Comparison of ENCODE assay signal across 8 cellular contexts in the genomic region with DNA sequence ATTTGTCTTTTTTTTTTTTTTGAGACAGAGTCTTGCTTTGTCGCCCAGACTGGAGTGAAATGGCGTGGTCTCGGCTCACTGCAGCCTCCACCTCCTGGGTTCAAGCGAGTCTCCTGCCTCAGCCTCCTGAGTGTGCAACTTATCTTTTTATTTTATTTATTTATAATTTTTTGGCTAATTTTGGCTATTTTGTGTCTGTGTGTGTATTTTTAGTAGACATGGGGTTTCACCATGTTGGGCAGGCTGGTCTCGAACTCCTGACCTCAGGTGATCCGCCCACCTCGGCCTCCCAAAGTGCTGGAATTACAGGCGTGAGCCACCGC. TPM values are rescaled to one million over a fixed set of nuclear protein-coding genes. Genes with fewer than 3 reads are reported as not detected.
DNase-seq lines count a peak whose midpoint lies in the region; FAIRE-seq and TF ChIP-seq lines count a peak whose summit lies in the region.
"Not testable (repeated sequence)": the region's sequence is repeated elsewhere in the genome, so short reads cannot be mapped to it uniquely, and the experiment has no call there.

No MANE protein-coding gene starts in this region.

- peak overlapping the region; percentile 53 for H3K4me3 ChIP-seq in BJ (ENCODE audit: low read depth, low read length)
- H3K4me3 ChIP-seq in HUES6 (ENCODE audit: low read depth, low read length), result peak overlapping the region; percentile 57
- peak overlapping the region; percentile 89 for H3K4me3 ChIP-seq in adipocyte (ENCODE audit: low read length)
- H3K4me3 ChIP-seq in keratinocyte (ENCODE audit: control insufficient read depth in 2 of 3, extremely low read depth in 1 of 3, insufficient read depth in 2 of 3, low read depth in 1 of 3, low read length in 3 of 3), result peak overlapping the region in 2 of 3 experiments; percentile 74 to 86
- peak overlapping the region; percentile 66 to 74 for H3K4me3 ChIP-seq in neutrophil (ENCODE audit: low read depth in 1 of 2, low read length in 1 of 2)
- peak overlapping the region; percentile 62 to 92 (median 70) for H3K4me3 ChIP-seq in subcutaneous abdominal adipose tissue (ENCODE audit: low read depth in 1 of 5, low read length in 5 of 5)

- H3K27me3 ChIP-seq in BJ (ENCODE audit: control insufficient read depth, insufficient read depth, low read length); HUES6 (ENCODE audit: control insufficient read depth, insufficient read depth, low read length); adipocyte (replicated peaks; ENCODE audit: control insufficient read depth, insufficient read depth, low read length); keratinocyte (ENCODE audit: control insufficient read depth, extremely low read depth, insufficient read depth, low read length); neutrophil; subcutaneous abdominal adipose tissue (ENCODE audit: control insufficient read depth in 5 of 5, insufficient read depth in 4 of 5, low read length in 5 of 5): not testable (repeated sequence)

- H3K36me3 ChIP-seq in BJ (ENCODE audit: control insufficient read depth, insufficient read depth, low read length); HUES6 (ENCODE audit: control insufficient read depth, insufficient read depth, low read length); adipocyte (ENCODE audit: control insufficient read depth, insufficient read depth, low read length, severe bottlenecking); keratinocyte (ENCODE audit: control insufficient read depth in 2 of 2, extremely low read depth in 1 of 2, insufficient read depth in 2 of 2, low read length in 2 of 2); neutrophil; subcutaneous abdominal adipose tissue (ENCODE audit: control insufficient read depth in 5 of 5, insufficient read depth in 5 of 5, low read length in 5 of 5): not testable (repeated sequence)

- H3K9me3 Mint-ChIP-seq in T-helper 1 cell treated with Interleukin-12 subunit alpha and Interleukin-12 subunit beta and Interleukin-4 antibody, amounts not matched to agents 30 μg/mL and 1 μg/mL, for 36 hours, result not testable (repeated sequence)

- peak overlapping the region; percentile 88 for H3K4me2 ChIP-seq in keratinocyte (ENCODE audit: control insufficient read depth, extremely low read depth, insufficient read depth, low read depth, low read length)

- CTCF ChIA-PET in BJ (lab: Yijun Ruan, JAX), result interaction anchor here (1.0 to 1.1 kb wide), 2 partner anchors 16 to 25 kb away, joined by 5 read pairs; no protein-coding TSS in a partner anchor

- H4K20me1 ChIP-seq in keratinocyte (ENCODE audit: control insufficient read depth, extremely low read depth, insufficient read depth, low read length), result not testable (repeated sequence)

- not testable (repeated sequence) for H3K9me3 ChIP-seq in HUES6 (ENCODE audit: control insufficient read depth, insufficient read depth, low read depth, low read length); adipocyte (ENCODE audit: control insufficient read depth, low read length); keratinocyte (ENCODE audit: control insufficient read depth, low read depth, low read length); neutrophil; subcutaneous abdominal adipose tissue (ENCODE audit: control insufficient read depth in 5 of 5, low read length in 5 of 5)

- not testable (repeated sequence) for TF ChIP-seq CTCF in BJ (IDR thresholded peaks at IDR 0.05; ENCODE audit: insufficient read depth, low read depth, low read length); keratinocyte (optimal IDR thresholded peaks at IDR 0.05 in 1 of 3, IDR thresholded peaks at IDR 0.05 in 1 of 3, conservative IDR thresholded peaks at IDR 0.05 in 1 of 3; ENCODE audit: extremely low read depth in 1 of 3, insufficient read depth in 2 of 3, low read length in 3 of 3); neutrophil (IDR thresholded peaks at IDR 0.05)

- not testable (repeated sequence) for DNase-seq in BJ (ENCODE audit: low read depth); adipocyte (ENCODE audit: low read depth); epithelial cell of prostate (ENCODE audit: low read depth, low spot score); keratinocyte (ENCODE audit: low read depth, low spot score)

- H3K27ac Mint-ChIP-seq in T-helper 1 cell treated with Interleukin-12 subunit alpha and Interleukin-12 subunit beta and Interleukin-4 antibody, amounts not matched to agents 30 μg/mL and 1 μg/mL, for 36 hours, result peak overlapping the region; percentile 96

- H3K9me1 ChIP-seq in keratinocyte (ENCODE audit: control insufficient read depth, extremely low read depth, insufficient read depth, low read length), result not testable (repeated sequence)

- not testable (repeated sequence) for H2AFZ ChIP-seq in keratinocyte (ENCODE audit: control insufficient read depth, low read length)

- peaks cover 32% of the 10 kb centered on the region for H3K4me1 Mint-ChIP-seq in T-helper 1 cell treated with Interleukin-12 subunit alpha and Interleukin-12 subunit beta and Interleukin-4 antibody, amounts not matched to agents 30 μg/mL and 1 μg/mL, for 36 hours (ENCODE audit: low read depth)

- H3K27me3 Mint-ChIP-seq in T-helper 1 cell treated with Interleukin-12 subunit alpha and Interleukin-12 subunit beta and Interleukin-4 antibody, amounts not matched to agents 30 μg/mL and 1 μg/mL, for 36 hours (ENCODE audit: low read depth), result not testable (repeated sequence)

- peak overlapping the region; percentile 84 for H3K4me3 Mint-ChIP-seq in T-helper 1 cell treated with Interleukin-12 subunit alpha and Interleukin-12 subunit beta and Interleukin-4 antibody, amounts not matched to agents 30 μg/mL and 1 μg/mL, for 36 hours

- H3K9ac ChIP-seq in HUES6 (ENCODE audit: low read length), result peak overlapping the region; percentile 14
- H3K9ac ChIP-seq in adipocyte (ENCODE audit: low read length), result peak overlapping the region; percentile 91
- peak overlapping the region; percentile 90 for H3K9ac ChIP-seq in keratinocyte (ENCODE audit: control insufficient read depth, extremely low read depth, insufficient read depth, low read length)
- H3K9ac ChIP-seq in subcutaneous abdominal adipose tissue (ENCODE audit: low read length in 5 of 5), result peak overlapping the region in 1 of 5 donors; percentile 97

- not testable (repeated sequence) for H3K27ac ChIP-seq in HUES6 (ENCODE audit: low read depth, low read length)
- H3K27ac ChIP-seq in epithelial cell of prostate, result peak overlapping the region; percentile 98
- peak overlapping the region; percentile 97 for H3K27ac ChIP-seq in keratinocyte (ENCODE audit: control insufficient read depth, insufficient read depth, low read length)
- H3K27ac ChIP-seq in neutrophil, result peak overlapping the region; percentile 95
- H3K27ac ChIP-seq in subcutaneous abdominal adipose tissue (ENCODE audit: low read depth, low read length), result peak overlapping the region; percentile 98

- not testable (repeated sequence) for H3K79me2 ChIP-seq in keratinocyte (ENCODE audit: control insufficient read depth, insufficient read depth, low read length)

- dilution Hi-C loops in keratinocyte (cut with MboI; ENCODE audit: extremely low pct_ligation_motif_present, low sequenced_read_pairs), result not testable (repeated sequence)

- not testable (repeated sequence) for FAIRE-seq in keratinocyte (lab: Jason Lieb, UNC)

- POLR2A ChIA-PET in BJ (lab: Charles Lee), result interaction anchor here (0.6 to 0.7 kb wide), 4 partner anchors 11 to 1636 kb away, joined by 3 to 7 read pairs (median 4); partner anchors contain the start of gene ABCF1

- H3K36me3 Mint-ChIP-seq in T-helper 1 cell treated with Interleukin-12 subunit alpha and Interleukin-12 subunit beta and Interleukin-4 antibody, amounts not matched to agents 30 μg/mL and 1 μg/mL, for 36 hours (ENCODE audit: low read depth), result peaks cover 13% of the 10 kb centered on the region

- peaks cover 11% of the 10 kb centered on the region for H3K4me1 ChIP-seq in HUES6 (ENCODE audit: control insufficient read depth, insufficient read depth, low read length)
- H3K4me1 ChIP-seq in adipocyte (ENCODE audit: control insufficient read depth, insufficient read depth, low read length), result not testable (repeated sequence)
- H3K4me1 ChIP-seq in keratinocyte (ENCODE audit: control insufficient read depth, extremely low read depth, insufficient read depth, low read length), result peaks cover 19% of the 10 kb centered on the region
- peaks cover 56 to 71% of the 10 kb centered on the region in 2 experiments for H3K4me1 ChIP-seq in neutrophil (ENCODE audit: control insufficient read depth in 1 of 2, insufficient read depth in 1 of 2, low read depth in 1 of 2, low read length in 1 of 2)
- H3K4me1 ChIP-seq in subcutaneous abdominal adipose tissue (ENCODE audit: control insufficient read depth in 5 of 5, insufficient read depth in 5 of 5, low read length in 5 of 5), result peaks cover 0 to 14% (median 5%) of the 10 kb centered on the region in 5 donors

RNA-seq across cellular contexts. Expression of gene HLA-E, which starts 27.4 kb away (rescaled TPM):
- polyA plus RNA-seq in BJ (2011; rRNA removed) (211 and 293 TPM in 2 replicates), keratinocyte (108 to 177 TPM (median 123 TPM) in 3 replicates)
- 102 and 142 TPM in 2 replicates for polyA minus RNA-seq in BJ (2011; rRNA and poly(A)+ RNA removed)
- 103 TPM for polyA plus RNA-seq in keratinocyte (2011; ENCODE audit: low read depth)
- 77.7 and 98.8 TPM in 2 replicates for polyA plus RNA-seq in keratinocyte (2011; cell fraction: cytosol; rRNA removed)
- 209 and 216 TPM in 2 replicates for polyA plus RNA-seq in keratinocyte (2011; cell fraction: nucleus; rRNA removed)
- polyA plus RNA-seq in keratinocyte (2012; ENCODE audit: low replicate concordance), result 127 and 177 TPM in 2 replicates
- polyA minus RNA-seq in keratinocyte, result 97.8 to 136 TPM (median 115 TPM) in 3 replicates
- polyA minus RNA-seq in keratinocyte (2011; cell fraction: cytosol; rRNA and poly(A)+ RNA removed), result 130 TPM
- 141 and 156 TPM in 2 replicates for polyA minus RNA-seq in keratinocyte (2011; cell fraction: nucleus; rRNA and poly(A)+ RNA removed)

RNA-seq across cellular contexts. Expression of gene GNL1, which starts 39.6 kb away (rescaled TPM):
- 47.4 and 47.6 TPM in 2 replicates for polyA plus RNA-seq in BJ (2011; rRNA removed)
- polyA minus RNA-seq in BJ (2011; rRNA and poly(A)+ RNA removed), result 31.9 and 49.9 TPM in 2 replicates
- polyA plus RNA-seq in keratinocyte, result 28.7 to 48.2 TPM (median 39.5 TPM) in 3 replicates
- polyA plus RNA-seq in keratinocyte (2011; ENCODE audit: low read depth), result 18.9 TPM
- 26.5 and 27.8 TPM in 2 replicates for polyA plus RNA-seq in keratinocyte (2011; cell fraction: cytosol; rRNA removed)
- polyA plus RNA-seq in keratinocyte (2011; cell fraction: nucleus; rRNA removed), result 42.7 and 54.1 TPM in 2 replicates
- polyA plus RNA-seq in keratinocyte (2012; ENCODE audit: low replicate concordance), result 33.2 and 40.0 TPM in 2 replicates
- 31.7 to 47.3 TPM (median 36.9 TPM) in 3 replicates for polyA minus RNA-seq in keratinocyte
- polyA minus RNA-seq in keratinocyte (2011; cell fraction: cytosol; rRNA and poly(A)+ RNA removed), result 28.2 TPM
- 13.8 and 28.8 TPM in 2 replicates for polyA minus RNA-seq in keratinocyte (2011; cell fraction: nucleus; rRNA and poly(A)+ RNA removed)

RNA-seq across cellular contexts. Expression of gene PRR3, which starts 40.4 kb away (rescaled TPM):
- polyA plus RNA-seq in BJ (2011; rRNA removed) (15.8 and 16.0 TPM in 2 replicates), keratinocyte (5.4 to 6.4 TPM (median 6.1 TPM) in 3 replicates)
- polyA minus RNA-seq in BJ (2011; rRNA and poly(A)+ RNA removed), result 9.4 and 20.5 TPM in 2 replicates
- polyA plus RNA-seq in keratinocyte (2011; ENCODE audit: low read depth), result 1.1 TPM
- 3.5 and 4.5 TPM in 2 replicates for polyA plus RNA-seq in keratinocyte (2011; cell fraction: cytosol; rRNA removed)
- 6.2 and 7.6 TPM in 2 replicates for polyA plus RNA-seq in keratinocyte (2011; cell fraction: nucleus; rRNA removed)
- 3.2 and 3.7 TPM in 2 replicates for polyA plus RNA-seq in keratinocyte (2012; ENCODE audit: low replicate concordance)
- 3.3 to 6.2 TPM (median 3.8 TPM) in 3 replicates for polyA minus RNA-seq in keratinocyte
- 1.7 TPM for polyA minus RNA-seq in keratinocyte (2011; cell fraction: cytosol; rRNA and poly(A)+ RNA removed)
- 1.2 and 3.3 TPM in 2 replicates for polyA minus RNA-seq in keratinocyte (2011; cell fraction: nucleus; rRNA and poly(A)+ RNA removed)

RNA-seq across cellular contexts. Expression of gene ABCF1, which starts 54.5 kb away (rescaled TPM):
- polyA plus RNA-seq in BJ (2011; rRNA removed) (30.0 and 37.9 TPM in 2 replicates), keratinocyte (22.6 to 67.1 TPM (median 30.0 TPM) in 3 replicates)
- 48.5 and 54.9 TPM in 2 replicates for polyA minus RNA-seq in BJ (2011; rRNA and poly(A)+ RNA removed)
- 76.5 TPM for polyA plus RNA-seq in keratinocyte (2011; ENCODE audit: low read depth)
- 33.9 and 38.8 TPM in 2 replicates for polyA plus RNA-seq in keratinocyte (2011; cell fraction: cytosol; rRNA removed)
- 64.3 and 73.5 TPM in 2 replicates for polyA plus RNA-seq in keratinocyte (2011; cell fraction: nucleus; rRNA removed)
- 47.7 and 85.8 TPM in 2 replicates for polyA plus RNA-seq in keratinocyte (2012; ENCODE audit: low replicate concordance)
- 49.7 to 96.2 TPM (median 62.8 TPM) in 3 replicates for polyA minus RNA-seq in keratinocyte
- polyA minus RNA-seq in keratinocyte (2011; cell fraction: cytosol; rRNA and poly(A)+ RNA removed), result 42.6 TPM
- polyA minus RNA-seq in keratinocyte (2011; cell fraction: nucleus; rRNA and poly(A)+ RNA removed), result 31.0 and 46.8 TPM in 2 replicates
